ENCODE assay signal across 8 cellular contexts in the genomic region with DNA sequence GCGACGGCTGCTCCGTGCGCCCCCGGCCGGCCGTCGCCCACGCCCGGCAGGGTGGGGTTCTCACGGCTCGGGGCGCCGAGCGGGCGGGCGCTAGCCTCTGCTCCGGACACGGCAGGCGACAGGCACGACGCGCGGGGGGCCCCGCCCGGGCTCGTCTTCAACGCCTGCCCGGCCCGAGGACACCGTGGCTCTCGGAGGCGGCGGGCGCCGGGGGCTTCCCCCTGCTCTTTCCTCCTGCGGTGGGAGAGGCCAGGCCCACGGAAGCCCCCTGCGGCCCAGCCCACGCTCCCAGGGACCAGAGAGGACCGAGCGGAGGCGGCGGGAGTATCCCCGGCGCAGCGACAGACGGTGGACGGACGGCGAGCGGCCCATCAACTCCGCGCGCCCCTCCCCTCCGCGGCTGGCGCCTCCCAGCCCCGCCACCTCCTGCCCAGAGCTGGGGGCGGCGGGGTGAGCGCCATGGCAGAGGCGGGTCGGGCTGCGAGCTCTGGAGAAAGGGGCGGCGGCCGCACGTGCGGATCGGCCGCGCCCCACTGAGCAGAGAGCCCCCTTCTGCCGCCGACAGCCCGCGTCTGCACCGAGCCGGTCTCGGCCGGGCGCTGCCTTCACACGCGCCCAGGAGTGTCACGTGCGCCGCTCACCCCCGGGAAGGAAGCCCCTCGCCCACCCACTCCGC. TPM values are rescaled to one million over a fixed set of nuclear protein-coding genes. Genes with fewer than 3 reads are reported as not detected.
A peak's percentile ranks its signal among the peaks of the same experiment; 100 is the strongest.
DNase-seq lines count a peak whose midpoint lies in the region; ATAC-seq and TF ChIP-seq lines count a peak whose summit lies in the region.

A gene (minus strand): TSS at position 347 of the 676 bp plus-strand sequence. CDS start 386 bp downstream, outside the sequence.
A gene with protein sequence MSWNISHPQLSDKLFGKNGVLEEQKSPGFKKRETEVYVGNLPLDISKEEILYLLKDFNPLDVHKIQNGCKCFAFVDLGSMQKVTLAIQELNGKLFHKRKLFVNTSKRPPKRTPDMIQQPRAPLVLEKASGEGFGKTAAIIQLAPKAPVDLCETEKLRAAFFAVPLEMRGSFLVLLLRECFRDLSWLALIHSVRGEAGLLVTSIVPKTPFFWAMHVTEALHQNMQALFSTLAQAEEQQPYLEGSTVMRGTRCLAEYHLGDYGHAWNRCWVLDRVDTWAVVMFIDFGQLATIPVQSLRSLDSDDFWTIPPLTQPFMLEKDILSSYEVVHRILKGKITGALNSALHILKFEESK (plus strand): TSS at position 154 of the 676 bp plus-strand sequence. CDS start 4,685 bp downstream, outside the sequence.

- POLR2A ChIA-PET in CD8-positive, alpha-beta T cell (lab: Charles Lee), result no interaction called here
- POLR2A ChIA-PET in activated CD4-positive, alpha-beta memory T cell treated with anti-CD3 and anti-CD28 coated beads for 36 hours (lab: Charles Lee), result no interaction called here

- TF ChIP-seq CTCF in CD8-positive, alpha-beta T cell (IDR thresholded peaks at IDR 0.05), result no peak
- TF ChIP-seq CTCF in cardiac muscle cell (IDR thresholded peaks at IDR 0.05; ENCODE audit: low read depth, low read length), result no peak
- TF ChIP-seq CTCF in osteocyte (IDR thresholded peaks at IDR 0.05), result no peak

- peak in 2 of 7 experiments; percentile 15 to 50 for DNase-seq in CD8-positive, alpha-beta T cell
- DNase-seq in activated CD4-positive, alpha-beta memory T cell treated with anti-CD3 and anti-CD28 coated beads for 36 hours, result no peak
- peak in 1 of 2 donors; percentile 40 for DNase-seq in cardiac muscle cell (ENCODE audit: low read depth in 1 of 2, low spot score in 1 of 2)
- no peak for DNase-seq in osteocyte (ENCODE audit: extremely low spot score, unreplicated experiment)
- DNase-seq in T-helper 2 cell treated with Interferon-gamma antibody and Interleukin-4, amounts not matched to agents 5 μg/mL and 100 μg/mL, for 36 hours (ENCODE audit: low spot score), result no peak
- no peak for DNase-seq in C1 segment of cervical spinal cord (lab: John Stamatoyannopoulos, UW)
- DNase-seq in NCI-H69 (lab: John Stamatoyannopoulos, UW), result no peak

- no peak within 1 kb of the TSS for H3K27ac ChIP-seq in CD8-positive, alpha-beta T cell (ENCODE audit: low read depth, low read length)
- no peak within 1 kb of the TSS for H3K27ac ChIP-seq in cardiac muscle cell

- no peaks in the 10 kb centered on the region for H3K36me3 ChIP-seq in CD8-positive, alpha-beta T cell (ENCODE audit: insufficient read depth, low read length)
- H3K36me3 ChIP-seq in cardiac muscle cell, result no peaks in the 10 kb centered on the region

- peaks cover 15% of the 10 kb centered on the region for H3K27me3 ChIP-seq in CD8-positive, alpha-beta T cell (ENCODE audit: insufficient read depth, low read length)
- peaks cover 81% of the 10 kb centered on the region for H3K27me3 ChIP-seq in cardiac muscle cell

- H3K4me3 Mint-ChIP-seq in CD8-positive, alpha-beta T cell, result peak within 1 kb of the TSS; percentile 60
- H3K4me3 Mint-ChIP-seq in activated CD4-positive, alpha-beta memory T cell treated with anti-CD3 and anti-CD28 coated beads for 36 hours, result peak within 1 kb of the TSS; percentile 41
- peak within 1 kb of the TSS; percentile 12 for H3K4me3 Mint-ChIP-seq in osteocyte (ENCODE audit: unreplicated experiment)
- no peak within 1 kb of the TSS for H3K4me3 Mint-ChIP-seq in T-helper 2 cell treated with Interferon-gamma antibody and Interleukin-4, amounts not matched to agents 5 μg/mL and 100 μg/mL, for 36 hours

- H3K36me3 Mint-ChIP-seq in CD8-positive, alpha-beta T cell, result no peaks in the 10 kb centered on the region
- H3K36me3 Mint-ChIP-seq in activated CD4-positive, alpha-beta memory T cell treated with anti-CD3 and anti-CD28 coated beads for 36 hours, result no peaks in the 10 kb centered on the region
- no peaks in the 10 kb centered on the region for H3K36me3 Mint-ChIP-seq in osteocyte (ENCODE audit: unreplicated experiment)
- no peaks in the 10 kb centered on the region for H3K36me3 Mint-ChIP-seq in T-helper 2 cell treated with Interferon-gamma antibody and Interleukin-4, amounts not matched to agents 5 μg/mL and 100 μg/mL, for 36 hours (ENCODE audit: low read depth)

- H3K4me3 ChIP-seq in CD8-positive, alpha-beta T cell (ENCODE audit: low read depth, low read length), result peak within 1 kb of the TSS; percentile 15
- H3K4me3 ChIP-seq in cardiac muscle cell, result peak within 1 kb of the TSS; percentile 36

- H3K4me1 ChIP-seq in CD8-positive, alpha-beta T cell (ENCODE audit: insufficient read depth, low read length), result peaks cover under 1% of the 10 kb centered on the region
- H3K4me1 ChIP-seq in cardiac muscle cell (ENCODE audit: low read depth), result peaks cover 6% of the 10 kb centered on the region

- no peaks in the 10 kb centered on the region for H3K9me3 ChIP-seq in CD8-positive, alpha-beta T cell (ENCODE audit: low read length)
- H3K9me3 ChIP-seq in cardiac muscle cell (ENCODE audit: low read depth), result no peaks in the 10 kb centered on the region

- no peaks in the 10 kb centered on the region for H3K9me3 Mint-ChIP-seq in CD8-positive, alpha-beta T cell
- H3K9me3 Mint-ChIP-seq in activated CD4-positive, alpha-beta memory T cell treated with anti-CD3 and anti-CD28 coated beads for 36 hours, result peaks cover 2% of the 10 kb centered on the region
- no peaks in the 10 kb centered on the region for H3K9me3 Mint-ChIP-seq in osteocyte (ENCODE audit: unreplicated experiment)
- H3K9me3 Mint-ChIP-seq in T-helper 2 cell treated with Interferon-gamma antibody and Interleukin-4, amounts not matched to agents 5 μg/mL and 100 μg/mL, for 36 hours, result no peaks in the 10 kb centered on the region

- peaks cover 44% of the 10 kb centered on the region for H3K27me3 Mint-ChIP-seq in CD8-positive, alpha-beta T cell (ENCODE audit: low read depth)
- H3K27me3 Mint-ChIP-seq in activated CD4-positive, alpha-beta memory T cell treated with anti-CD3 and anti-CD28 coated beads for 36 hours, result peaks cover 50% of the 10 kb centered on the region
- H3K27me3 Mint-ChIP-seq in osteocyte (ENCODE audit: unreplicated experiment), result peaks cover 75% of the 10 kb centered on the region
- H3K27me3 Mint-ChIP-seq in T-helper 2 cell treated with Interferon-gamma antibody and Interleukin-4, amounts not matched to agents 5 μg/mL and 100 μg/mL, for 36 hours (ENCODE audit: low read depth), result peaks cover 71% of the 10 kb centered on the region

- CTCF ChIA-PET in CD8-positive, alpha-beta T cell (lab: Charles Lee), result interaction anchor here (1.7 kb wide), 1 partner anchor 58 kb away, joined by 3 read pairs; no protein-coding TSS in a partner anchor
- CTCF ChIA-PET in activated CD4-positive, alpha-beta memory T cell treated with anti-CD3 and anti-CD28 coated beads for 36 hours (lab: Charles Lee), result no interaction called here

- ATAC-seq in CD8-positive, alpha-beta T cell, result peak; percentile 61
- no peak for ATAC-seq in HG03571 (IDR thresholded peaks at IDR 0.05; ENCODE audit: unreplicated experiment)

- H3K27ac Mint-ChIP-seq in CD8-positive, alpha-beta T cell, result no peak within 1 kb of the TSS
- no peak within 1 kb of the TSS for H3K27ac Mint-ChIP-seq in activated CD4-positive, alpha-beta memory T cell treated with anti-CD3 and anti-CD28 coated beads for 36 hours
- H3K27ac Mint-ChIP-seq in osteocyte (ENCODE audit: unreplicated experiment), result no peak within 1 kb of the TSS
- no peak within 1 kb of the TSS for H3K27ac Mint-ChIP-seq in T-helper 2 cell treated with Interferon-gamma antibody and Interleukin-4, amounts not matched to agents 5 μg/mL and 100 μg/mL, for 36 hours

- intact Hi-C loops in CD8-positive, alpha-beta T cell (cut with DNase I, micrococcal nuclease), result no loop called here
- intact Hi-C loops in activated CD4-positive, alpha-beta memory T cell treated with anti-CD3 and anti-CD28 coated beads for 36 hours (cut with micrococcal nuclease), result no loop called here

- peaks cover 11% of the 10 kb centered on the region for H3K4me1 Mint-ChIP-seq in CD8-positive, alpha-beta T cell (ENCODE audit: low read depth)
- H3K4me1 Mint-ChIP-seq in activated CD4-positive, alpha-beta memory T cell treated with anti-CD3 and anti-CD28 coated beads for 36 hours (ENCODE audit: low read depth), result peaks cover 24% of the 10 kb centered on the region
- H3K4me1 Mint-ChIP-seq in osteocyte (ENCODE audit: unreplicated experiment), result peaks cover 2% of the 10 kb centered on the region
- peaks cover 3% of the 10 kb centered on the region for H3K4me1 Mint-ChIP-seq in T-helper 2 cell treated with Interferon-gamma antibody and Interleukin-4, amounts not matched to agents 5 μg/mL and 100 μg/mL, for 36 hours (ENCODE audit: low read depth)

RNA-seq across cellular contexts. Expression of the first gene that starts in this region (rescaled TPM):
- total RNA-seq in CD8-positive, alpha-beta T cell, result not detected
- total RNA-seq in activated CD4-positive, alpha-beta memory T cell treated with anti-CD3 and anti-CD28 coated beads for 36 hours, result under 1 TPM in 1 of 2 experiments, not detected in 1; 0.07 TPM
- total RNA-seq in cardiac muscle cell (2.1 and 2.7 TPM in 2 replicates), osteocyte (not detected in 2 replicates)
- polyA plus RNA-seq in cardiac muscle cell, result 1.7 and 2.0 TPM in 2 replicates

RNA-seq across cellular contexts. Expression of the second gene that starts in this region (rescaled TPM):
- total RNA-seq in CD8-positive, alpha-beta T cell, result not detected
- not detected for total RNA-seq in activated CD4-positive, alpha-beta memory T cell treated with anti-CD3 and anti-CD28 coated beads for 36 hours
- 0.51 and 0.53 TPM in 2 replicates for total RNA-seq in cardiac muscle cell
- 0.54 and 1.0 TPM in 2 replicates for polyA plus RNA-seq in cardiac muscle cell
- not detected in 2 replicates for total RNA-seq in osteocyte

Comparison
In these comparisons a context has a peak if more than half of its experiments do, and no peak if none do; other contexts are left out.
1. Peak in ATAC-seq and H3K4me3 ChIP-seq in CD8-positive, alpha-beta T cell; RNA of the genes that start here not detected or under 1 TPM.